Comparison of ENCODE assay signal across 9 cellular contexts in the genomic region with DNA sequence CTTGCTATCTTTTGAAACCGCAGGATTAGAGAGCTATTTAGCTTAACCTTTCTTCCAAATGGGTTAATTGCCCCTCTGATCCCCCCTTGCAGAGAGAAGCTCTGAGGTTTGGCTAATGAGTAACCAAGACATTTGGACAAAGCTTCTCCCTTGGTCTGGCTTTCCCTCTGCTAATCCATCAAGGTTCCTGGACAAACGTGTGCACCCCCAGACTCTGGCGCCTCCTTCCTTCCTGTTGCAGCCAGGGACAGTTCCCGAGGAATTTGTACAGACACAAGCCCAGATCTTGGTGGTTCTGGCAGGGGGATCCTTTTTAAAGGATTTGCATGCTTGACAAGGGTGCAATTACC. TPM values are rescaled to one million over a fixed set of nuclear protein-coding genes. Genes with fewer than 3 reads are reported as not detected.
DNase-seq lines count a peak whose midpoint lies in the region; ATAC-seq and TF ChIP-seq lines count a peak whose summit lies in the region.
"Had no signal": no experiment of that assay in that cellular context is flagged by ENCODE, and none has a peak within 500 bp of the region (broad histone marks: within the 10 kb centered on the region; RNA-seq: fewer than 3 reads in every experiment).

No MANE protein-coding gene starts in this region.

- no peak overlapping the region for H2BK15ac ChIP-seq in mesenchymal stem cell (ENCODE audit: low read depth, poor library complexity, severe bottlenecking)

- H3K27me3 ChIP-seq in mesenchymal stem cell (ENCODE audit: control insufficient read depth in 1 of 2, insufficient read depth in 1 of 2, low read length in 2 of 2) (peaks cover 11 to 17% of the 10 kb centered on the region in 2 experiments), upper lobe of left lung (peaks cover 0 to 5% (median 0%) of the 10 kb centered on the region in 4 donors)

- ATAC-seq in upper lobe of left lung (ENCODE audit: low FRiP score in 2 of 2) (no peak), HG03196 (IDR thresholded peaks at IDR 0.05; ENCODE audit: unreplicated experiment) (no peak), HG03521 (IDR thresholded peaks at IDR 0.05; ENCODE audit: unreplicated experiment) (no peak)

- no peak overlapping the region for H4K8ac ChIP-seq in mesenchymal stem cell (ENCODE audit: low read length)

- peak overlapping the region in 1 of 2 experiments; percentile 87 for H3K4me3 ChIP-seq in mesenchymal stem cell (ENCODE audit: insufficient read depth in 1 of 2, low read depth in 1 of 2, low read length in 2 of 2)
- peak overlapping the region in 3 of 4 donors; percentile 61 to 88 (median 68) for H3K4me3 ChIP-seq in upper lobe of left lung

- no peak overlapping the region for H2BK12ac ChIP-seq in mesenchymal stem cell (ENCODE audit: low read length in 2 of 2)

- WGBS in mesenchymal stem cell = 19% methylated on average over 4 of the region's 4 CpGs
- 26 to 39% methylated on average over 4 of the region's 4 CpGs for WGBS in upper lobe of left lung, 2 donors

- H2AFZ ChIP-seq in mesenchymal stem cell (ENCODE audit: low read depth, low read length) = no peak overlapping the region

- peak overlapping the region; percentile 88 for H3K9ac ChIP-seq in mesenchymal stem cell (ENCODE audit: low read length)

- H3K27ac ChIP-seq in mesenchymal stem cell (ENCODE audit: low read length, poor library complexity, severe bottlenecking) = peak overlapping the region; percentile 26
- peak overlapping the region; percentile 83 to 91 (median 86) for H3K27ac ChIP-seq in upper lobe of left lung

- H3K79me1 ChIP-seq in mesenchymal stem cell (replicated peaks; ENCODE audit: low read length, poor library complexity, severe bottlenecking) = peaks cover 2% of the 10 kb centered on the region

- no peak for TF ChIP-seq POLR2A in upper lobe of left lung (IDR thresholded peaks at IDR 0.05)

- H2BK5ac ChIP-seq in mesenchymal stem cell (ENCODE audit: low read depth, low read length, poor library complexity, severe bottlenecking) = no peak overlapping the region

- no peak overlapping the region for H3K4ac ChIP-seq in mesenchymal stem cell (ENCODE audit: low read depth in 1 of 2, low read length in 2 of 2)

- peak overlapping the region; percentile 64 for H3K4me3 Mint-ChIP-seq in activated naive CD8-positive, alpha-beta T cell
- H3K4me3 Mint-ChIP-seq in activated naive CD8-positive, alpha-beta T cell treated with anti-CD3 and anti-CD28 coated beads for 36 hours = no peak overlapping the region
- peak overlapping the region; percentile 94 for H3K4me3 Mint-ChIP-seq in chondrocyte (ENCODE audit: unreplicated experiment)

- no peak overlapping the region for H3K14ac ChIP-seq in mesenchymal stem cell (ENCODE audit: low read length in 2 of 2)

- no peak overlapping the region for H3K23ac ChIP-seq in mesenchymal stem cell (ENCODE audit: low read length in 2 of 2)

- H3K4me1 ChIP-seq in mesenchymal stem cell (ENCODE audit: control insufficient read depth, insufficient read depth, low read depth, low read length) = peaks cover 17% of the 10 kb centered on the region
- H3K4me1 ChIP-seq in upper lobe of left lung = peaks cover 7 to 45% (median 16%) of the 10 kb centered on the region in 4 donors

- H2BK120ac ChIP-seq in mesenchymal stem cell (ENCODE audit: low read depth, low read length) = no peak overlapping the region

- no peak overlapping the region for H3K18ac ChIP-seq in mesenchymal stem cell (ENCODE audit: low read depth in 1 of 2, low read length in 2 of 2)

- H4K91ac ChIP-seq in mesenchymal stem cell (ENCODE audit: low read length) = no peak overlapping the region

- no peaks in the 10 kb centered on the region for H3K9me3 Mint-ChIP-seq in activated naive CD8-positive, alpha-beta T cell (ENCODE audit: low read depth)
- no peaks in the 10 kb centered on the region for H3K9me3 Mint-ChIP-seq in activated naive CD8-positive, alpha-beta T cell treated with anti-CD3 and anti-CD28 coated beads for 36 hours
- H3K9me3 Mint-ChIP-seq in chondrocyte (ENCODE audit: low read depth) = no peaks in the 10 kb centered on the region

- TF ChIP-seq EP300 in upper lobe of left lung (IDR thresholded peaks at IDR 0.05) = no peak

- H3K27me3 Mint-ChIP-seq in activated naive CD8-positive, alpha-beta T cell = peaks cover 23% of the 10 kb centered on the region
- H3K27me3 Mint-ChIP-seq in activated naive CD8-positive, alpha-beta T cell treated with anti-CD3 and anti-CD28 coated beads for 36 hours = peaks cover 50% of the 10 kb centered on the region
- H3K27me3 Mint-ChIP-seq in chondrocyte (ENCODE audit: low read depth) = no peaks in the 10 kb centered on the region

- no peak for DNase-seq in activated naive CD8-positive, alpha-beta T cell treated with anti-CD3 and anti-CD28 coated beads for 36 hours
- DNase-seq in chondrocyte (ENCODE audit: low spot score) (no peak), mesenchymal stem cell (peak; percentile 47), upper lobe of left lung (no peak), UCSD-AML1 (lab: John Stamatoyannopoulos, UW; ENCODE audit: unreplicated experiment) (no peak)
- DNase-seq: foreskin fibroblast had no signal

- no peak overlapping the region for H3K27ac Mint-ChIP-seq in activated naive CD8-positive, alpha-beta T cell
- H3K27ac Mint-ChIP-seq in activated naive CD8-positive, alpha-beta T cell treated with anti-CD3 and anti-CD28 coated beads for 36 hours = no peak overlapping the region
- peak overlapping the region; percentile 74 for H3K27ac Mint-ChIP-seq in chondrocyte (ENCODE audit: unreplicated experiment)

- H3K36me3 ChIP-seq in mesenchymal stem cell (ENCODE audit: control insufficient read depth in 1 of 2, insufficient read depth in 2 of 2, low read depth in 1 of 2, low read length in 2 of 2) (no peaks in the 10 kb centered on the region), upper lobe of left lung (no peaks in the 10 kb centered on the region)

- H3K4me2 ChIP-seq in mesenchymal stem cell (ENCODE audit: low read length, poor library complexity, severe bottlenecking) = no peak overlapping the region

- H3K4me1 Mint-ChIP-seq in activated naive CD8-positive, alpha-beta T cell (ENCODE audit: low read depth) = peaks cover 12% of the 10 kb centered on the region
- peaks cover 10% of the 10 kb centered on the region for H3K4me1 Mint-ChIP-seq in activated naive CD8-positive, alpha-beta T cell treated with anti-CD3 and anti-CD28 coated beads for 36 hours
- H3K4me1 Mint-ChIP-seq in chondrocyte (ENCODE audit: low read depth) = peaks cover 29% of the 10 kb centered on the region

- H3K9me3 ChIP-seq in mesenchymal stem cell (ENCODE audit: control insufficient read depth, low read length) (no peaks in the 10 kb centered on the region), upper lobe of left lung (no peaks in the 10 kb centered on the region)

- H3K36me3 Mint-ChIP-seq in activated naive CD8-positive, alpha-beta T cell = no peaks in the 10 kb centered on the region
- H3K36me3 Mint-ChIP-seq in activated naive CD8-positive, alpha-beta T cell treated with anti-CD3 and anti-CD28 coated beads for 36 hours = no peaks in the 10 kb centered on the region
- H3K36me3 Mint-ChIP-seq in chondrocyte (ENCODE audit: low read depth) = no peaks in the 10 kb centered on the region

- H2AK5ac ChIP-seq in mesenchymal stem cell (ENCODE audit: low read length, severe bottlenecking) = no peak overlapping the region

- TF ChIP-seq CTCF in chondrocyte (IDR thresholded peaks at IDR 0.05) (no peak), upper lobe of left lung (IDR thresholded peaks at IDR 0.05) (no peak)

RNA-seq across cellular contexts. Expression of gene KIAA1671, which starts 1.6 kb away (rescaled TPM):
- total RNA-seq in activated naive CD8-positive, alpha-beta T cell treated with anti-CD3 and anti-CD28 coated beads for 36 hours = 10 to 100 TPM; 11.0 to 11.3 TPM
- total RNA-seq in chondrocyte (27.5 to 36.6 TPM (median 28.5 TPM) in 3 replicates), upper lobe of left lung (10 to 100 TPM; 30.9 to 57.7 (median 42.1) TPM)
- 6.7 TPM for polyA plus RNA-seq in mesenchymal stem cell (2013, experiment 1 of 2)
- polyA plus RNA-seq in mesenchymal stem cell (2013, experiment 2 of 2) = 6.6 TPM

RNA-seq across cellular contexts. Expression of gene LHFPL7, which starts 7.6 kb away (rescaled TPM):
- not detected for total RNA-seq in activated naive CD8-positive, alpha-beta T cell treated with anti-CD3 and anti-CD28 coated beads for 36 hours
- not detected in 3 replicates for total RNA-seq in chondrocyte
- polyA plus RNA-seq in mesenchymal stem cell (2013, experiment 1 of 2) = not detected
- polyA plus RNA-seq in mesenchymal stem cell (2013, experiment 2 of 2) = not detected
- total RNA-seq in upper lobe of left lung = not detected
